In genomic region chr19:5165697-5166019, GRCh38 we compare ENCODE assay signal across 1 cellular context.
TF ChIP-seq lines count a peak whose summit lies in the region.

No MANE protein-coding gene starts in this region.

TF ChIP-seq in HEK293T, 16 proteins besides CTCF, POLR2A, EP300 and RAD21 (continued from another document):
- TF ChIP-seq PKNOX1 (IDR thresholded peaks at IDR 0.05) (no peak), LEF1 (IDR thresholded peaks at IDR 0.05; ENCODE audit: borderline replicate concordance) (no peak), ZNF384 (IDR thresholded peaks at IDR 0.05) (no peak), BHLHE40 (IDR thresholded peaks at IDR 0.05; ENCODE audit: borderline replicate concordance) (no peak), ELF4 (IDR thresholded peaks at IDR 0.05) (no peak)
